8 cellular contexts compared by ENCODE assay signal in the genomic region with DNA sequence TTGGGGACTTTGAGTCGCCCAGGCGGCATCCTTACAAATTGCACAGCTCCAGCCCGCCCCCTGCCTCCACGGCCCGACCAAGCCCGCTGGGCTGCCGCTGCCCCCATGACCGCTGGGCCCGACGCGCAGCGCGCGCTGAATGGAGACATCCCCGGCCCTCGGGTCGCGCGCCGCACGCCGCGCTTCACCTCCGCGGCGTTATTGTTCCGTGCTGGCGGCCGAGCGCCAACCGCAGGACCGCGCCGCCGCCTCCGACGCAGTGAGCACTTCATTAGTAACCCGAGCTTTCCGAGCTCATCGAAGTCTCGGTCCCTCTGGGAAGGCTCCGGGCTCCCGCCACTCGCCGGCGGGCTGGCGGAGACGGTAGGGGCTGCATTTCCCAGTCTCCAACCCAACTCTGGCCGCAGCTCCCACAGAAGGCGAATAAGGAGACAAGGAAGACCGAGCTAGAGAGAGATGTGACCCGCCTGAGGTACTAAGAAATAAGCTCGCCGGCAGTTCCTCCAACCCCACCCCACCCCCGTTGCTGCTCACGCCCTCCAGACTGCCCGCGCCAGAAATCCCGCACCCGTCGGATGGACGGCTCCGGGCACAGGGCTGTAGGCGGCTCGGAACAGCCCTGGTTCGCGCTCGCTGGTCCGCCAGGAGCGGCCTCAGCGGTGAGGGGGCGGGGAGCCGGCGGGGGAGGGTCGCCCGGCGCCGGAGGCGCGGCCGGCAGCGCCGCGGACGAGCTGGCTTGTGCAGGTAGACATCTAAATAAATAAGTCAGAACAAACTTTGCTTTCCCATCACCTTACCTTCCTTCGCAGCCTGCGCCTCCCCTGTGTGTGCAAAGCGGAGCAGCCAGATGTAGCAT. TPM values are rescaled to one million over a fixed set of nuclear protein-coding genes. Genes with fewer than 3 reads are reported as not detected.
A peak's percentile ranks its signal among the peaks of the same experiment; 100 is the strongest.
DNase-seq lines count a peak whose midpoint lies in the region; ATAC-seq and TF ChIP-seq lines count a peak whose summit lies in the region.

No MANE protein-coding gene starts in this region.

- H3K27me3 ChIP-seq in H7 (ENCODE audit: control insufficient read depth, insufficient read depth, low read length) (peaks cover 24% of the 10 kb centered on the region), RWPE2 (ENCODE audit: insufficient read depth, poor library complexity, severe bottlenecking) (peaks cover 70% of the 10 kb centered on the region), endodermal cell (ENCODE audit: control insufficient read depth, insufficient read depth, low read length, poor library complexity, severe bottlenecking) (peaks cover 37% of the 10 kb centered on the region), thyroid gland (peaks cover 29% of the 10 kb centered on the region)

- H3K4me1 ChIP-seq in RWPE2 (ENCODE audit: insufficient read depth, poor library complexity, severe bottlenecking): peaks cover 10% of the 10 kb centered on the region
- peaks cover 4% of the 10 kb centered on the region for H3K4me1 ChIP-seq in endodermal cell (ENCODE audit: control insufficient read depth, insufficient read depth, low read length)
- H3K4me1 ChIP-seq in thyroid gland: peaks cover 15 to 31% of the 10 kb centered on the region in 2 donors

- intact Hi-C loops in CD14-positive monocyte (cut with micrococcal nuclease) (no loop called here), thyroid gland (cut with DNase I) (no loop called here)

- H3K27me3 Mint-ChIP-seq in CD14-positive monocyte (ENCODE audit: low read depth in 3 of 3) (peaks cover 63 to 80% (median 76%) of the 10 kb centered on the region in 3 donors), endodermal cell (ENCODE audit: insufficient read depth) (peaks cover 49% of the 10 kb centered on the region), mesothelial cell of epicardium (ENCODE audit: low read depth) (peaks cover 43% of the 10 kb centered on the region)

- H3K4me3 Mint-ChIP-seq in CD14-positive monocyte: peak overlapping the region; percentile 81 to 94
- H3K4me3 Mint-ChIP-seq in endodermal cell: peak overlapping the region; percentile 72
- peak overlapping the region; percentile 95 for H3K4me3 Mint-ChIP-seq in mesothelial cell of epicardium

- H3K9me3 ChIP-seq in RWPE2 (ENCODE audit: severe bottlenecking) (no peaks in the 10 kb centered on the region), endodermal cell (ENCODE audit: control insufficient read depth, low read length) (no peaks in the 10 kb centered on the region), thyroid gland (no peaks in the 10 kb centered on the region)

- H3K36me3 Mint-ChIP-seq in CD14-positive monocyte: peaks cover 0 to 13% of the 10 kb centered on the region in 2 donors
- H3K36me3 Mint-ChIP-seq in endodermal cell (ENCODE audit: low read depth): no peaks in the 10 kb centered on the region
- H3K36me3 Mint-ChIP-seq in mesothelial cell of epicardium: no peaks in the 10 kb centered on the region

- WGBS in endodermal cell (ENCODE audit: insufficient coverage in 1 of 2, insufficient read length in 1 of 2), 2 experiments: 0% methylated on average over 10 to 88 of the region's 88 CpGs
- 2 to 4% methylated on average over 42 to 44 of the region's 88 CpGs for WGBS in thyroid gland, 2 donors

- DNase-seq in CD14-positive monocyte (ENCODE audit: low spot score) (no peak), H7 (peak; percentile 78), RWPE2 (ENCODE audit: low spot score) (no peak), endodermal cell (peak; percentile 88), mesothelial cell of epicardium (ENCODE audit: low spot score in 2 of 2, unreplicated experiment in 2 of 2) (peak; percentile 33 to 67), thyroid gland (peak; percentile 8 to 18)

- H3K9me3 Mint-ChIP-seq in CD14-positive monocyte (peaks cover 0 to 21% (median 11%) of the 10 kb centered on the region in 7 donors), endodermal cell (no peaks in the 10 kb centered on the region), mesothelial cell of epicardium (no peaks in the 10 kb centered on the region)

- TF ChIP-seq POLR2A in thyroid gland (IDR thresholded peaks at IDR 0.05): no peak

- no peaks in the 10 kb centered on the region for H3K36me3 ChIP-seq in H7 (replicated peaks; ENCODE audit: control insufficient read depth, insufficient read depth, low read length)
- H3K36me3 ChIP-seq in RWPE2 (ENCODE audit: low read depth): peaks cover 4% of the 10 kb centered on the region
- H3K36me3 ChIP-seq in endodermal cell (ENCODE audit: control insufficient read depth, insufficient read depth, low read length): no peaks in the 10 kb centered on the region
- H3K36me3 ChIP-seq in thyroid gland: no peaks in the 10 kb centered on the region

- TF ChIP-seq CTCF in CD14-positive monocyte (IDR thresholded peaks at IDR 0.05): no peak
- no peak for TF ChIP-seq CTCF in RWPE2 (IDR thresholded peaks at IDR 0.05; ENCODE audit: poor library complexity, severe bottlenecking)
- peak; percentile 69 for TF ChIP-seq CTCF in endodermal cell (conservative IDR thresholded peaks at IDR 0.05)
- no peak for TF ChIP-seq CTCF in mesothelial cell of epicardium (IDR thresholded peaks at IDR 0.05; ENCODE audit: unreplicated experiment)
- no peak for TF ChIP-seq CTCF in thyroid gland (IDR thresholded peaks at IDR 0.05)

- H3K4me3 ChIP-seq in H7 (ENCODE audit: insufficient read depth, low read depth, low read length) (peak overlapping the region; percentile 91), RWPE2 (ENCODE audit: severe bottlenecking) (peak overlapping the region; percentile 41), endodermal cell (ENCODE audit: low read length) (peak overlapping the region; percentile 96), thyroid gland (replicated peaks in 1 of 3) (peak overlapping the region; percentile 26 to 34 (median 29))

- ATAC-seq in RWPE2 (ENCODE audit: low read depth): peak; percentile 20
- no peak for ATAC-seq in HG02642 (IDR thresholded peaks at IDR 0.05; ENCODE audit: poor library complexity, unreplicated experiment)
- no peak for ATAC-seq in GM21786 (IDR thresholded peaks at IDR 0.05; ENCODE audit: unreplicated experiment)

- H3K27ac Mint-ChIP-seq in CD14-positive monocyte (no peak overlapping the region), endodermal cell (peak overlapping the region; percentile 46), mesothelial cell of epicardium (peak overlapping the region; percentile 94)

- H3K4me1 Mint-ChIP-seq in CD14-positive monocyte (peaks cover 32% of the 10 kb centered on the region), endodermal cell (peaks cover 16% of the 10 kb centered on the region), mesothelial cell of epicardium (peaks cover 27% of the 10 kb centered on the region)

- H3K27ac ChIP-seq in RWPE2 (ENCODE audit: poor library complexity, severe bottlenecking) (peak overlapping the region; percentile 29), endodermal cell (ENCODE audit: low read depth, low read length) (peak overlapping the region; percentile 77), thyroid gland (no peak overlapping the region)

- peak overlapping the region; percentile 50 for H3K9ac ChIP-seq in endodermal cell (ENCODE audit: extremely low read depth, low read length, poor library complexity, severe bottlenecking)

RNA-seq across cellular contexts. Expression of gene EPHA7, which starts 0.7 kb away (rescaled TPM):
- polyA plus RNA-seq in CD14-positive monocyte: not detected
- 6.6 and 10.2 TPM in 2 replicates for total RNA-seq in H7 (2014; rRNA removed; shearing (Covaris generic))
- total RNA-seq in endodermal cell (1 to 10 TPM; 2.5 to 5.5 TPM), mesothelial cell of epicardium (11.3 to 12.4 TPM (median 11.7 TPM) in 3 replicates), thyroid gland (under 1 TPM; under 0.01 to 0.39 (median 0.21) TPM)
- polyA plus RNA-seq in endodermal cell (2013, experiment 1 of 2): 84.7 TPM
- 79.2 TPM for polyA plus RNA-seq in endodermal cell (2013, experiment 2 of 2)

Comparison
In these comparisons a context has a peak if more than half of its experiments do, and no peak if none do; other contexts are left out.
1. DNase-seq: peak in H7 (single experiment), endodermal cell (single experiment), mesothelial cell of epicardium (2 of 2) and thyroid gland (2 of 2); none in CD14-positive monocyte (single experiment) and RWPE2 (single experiment).
2. H3K27ac Mint-ChIP-seq: peak in endodermal cell (single experiment) and mesothelial cell of epicardium (single experiment); none in CD14-positive monocyte (0 of 7).
3. H3K4me3 ChIP-seq: peak in every context shown above with its lines; median percentile 96 in endodermal cell; 91 in H7; 41 in RWPE2; 29 in thyroid gland.
4. H3K27ac ChIP-seq: peak in RWPE2 (single experiment) and endodermal cell (single experiment); none in thyroid gland (0 of 3).
5. Peak in every context shown above with its lines, with median percentiles within 50 percentile points of each other: H3K4me3 Mint-ChIP-seq.